Comparison of ENCODE assay signal across 12 cellular contexts in genomic region chr19:14407889-14408640, GRCh38. TPM values are rescaled to one million over a fixed set of nuclear protein-coding genes. Genes with fewer than 3 reads are reported as not detected.
A peak's percentile ranks its signal among the peaks of the same experiment; 100 is the strongest.
DNase-seq lines count a peak whose midpoint lies in the region; ATAC-seq and TF ChIP-seq lines count a peak whose summit lies in the region.
"Had no signal": no experiment of that assay in that cellular context is flagged by ENCODE, and none has a peak within 500 bp of the region (broad histone marks: within the 10 kb centered on the region; RNA-seq: fewer than 3 reads in every experiment).

No MANE protein-coding gene starts in this region.

- no peaks in the 10 kb centered on the region for H3K9me3 ChIP-seq in mammary epithelial cell (replicated peaks; ENCODE audit: insufficient read depth, low read length)
- H3K9me3 ChIP-seq in SJCRH30 (replicated peaks): no peaks in the 10 kb centered on the region

- H3K36me3 ChIP-seq in mammary epithelial cell (ENCODE audit: insufficient read depth, low read length): peaks cover 20% of the 10 kb centered on the region
- peaks cover 82% of the 10 kb centered on the region for H3K36me3 ChIP-seq in SJCRH30

- CTCF ChIA-PET in activated naive CD4-positive, alpha-beta T cell treated with anti-CD3 and anti-CD28 coated beads for 36 hours (lab: Charles Lee): interaction anchor here (8.9 kb wide), 1 partner anchor 46 kb away, joined by 100 read pairs; no protein-coding TSS in a partner anchor
- CTCF ChIA-PET in mammary epithelial cell (lab: Charles Lee; ENCODE audit: low non-redundant PET): interaction anchor here (0.7 kb wide), 1 partner anchor 1131 kb away, joined by 4 read pairs; no protein-coding TSS in a partner anchor

- H3K79me2 ChIP-seq in mammary epithelial cell (ENCODE audit: insufficient read depth, low read length): peaks cover 39% of the 10 kb centered on the region

- 85% methylated on average over 15 of the region's 21 CpGs for WGBS in mammary epithelial cell (ENCODE audit: low coverage, missing lambda C conversion rate)

- peaks cover 21% of the 10 kb centered on the region for H3K4me1 Mint-ChIP-seq in activated naive CD4-positive, alpha-beta T cell treated with anti-CD3 and anti-CD28 coated beads for 36 hours (ENCODE audit: low read depth)
- peaks cover 18% of the 10 kb centered on the region for H3K4me1 Mint-ChIP-seq in T-helper 1 cell treated with Interleukin-12 subunit alpha and Interleukin-12 subunit beta and Interleukin-4 antibody, amounts not matched to agents 30 μg/mL and 1 μg/mL, for 36 hours (ENCODE audit: low read depth)
- peaks cover 61% of the 10 kb centered on the region for H3K4me1 Mint-ChIP-seq in stimulated activated memory B cell treated with anti-CD40 and anti-IgM and Interleukin-4, amounts not matched to agents 10 μg/mL and 1 μg/mL and 100 μg/mL, for 72 hours

- peak; percentile 32 for ATAC-seq in stimulated activated memory B cell treated with anti-CD40 and anti-IgM and Interleukin-4, amounts not matched to agents 10 μg/mL and 1 μg/mL and 100 μg/mL, for 72 hours
- no peak for ATAC-seq in GM19452 (IDR thresholded peaks at IDR 0.05; ENCODE audit: unreplicated experiment)
- ATAC-seq: foreskin keratinocyte had no signal

- H3K4me1 ChIP-seq in mammary epithelial cell (ENCODE audit: insufficient read depth, low read length): peaks cover 4% of the 10 kb centered on the region
- peaks cover 3% of the 10 kb centered on the region; the same call in 1 of the 2 replicates for H3K4me1 ChIP-seq in SJCRH30
- H3K4me1 ChIP-seq: foreskin keratinocyte had no signal

- peak; percentile 34 for DNase-seq in activated naive CD4-positive, alpha-beta T cell treated with anti-CD3 and anti-CD28 coated beads for 36 hours
- DNase-seq in activated naive CD4-positive, alpha-beta T cell (lab: John Stamatoyannopoulos, UW): no peak
- DNase-seq in mammary epithelial cell (no peak), cerebellum (ENCODE audit: low spot score) (no peak), SJCRH30 (no peak)
- DNase-seq: foreskin keratinocyte, MV-4-11, NCI-H526 had no signal

- in situ Hi-C loops in mammary epithelial cell (cut with MboI; ENCODE audit: low sequenced_read_pairs in 2 of 2): loop anchor here in 1 of 2 donors (25.0 kb wide), 1 partner anchor 521 kb away; the partner anchor contains the start of gene NANOS3

- dilution Hi-C loops in mammary epithelial cell (cut with HindIII; ENCODE audit: low sequenced_read_pairs): no loop called here

- no peak overlapping the region for H3K9ac ChIP-seq in mammary epithelial cell (ENCODE audit: insufficient read depth, low read length)

- H3K27ac ChIP-seq in mammary epithelial cell (ENCODE audit: insufficient read depth, low read depth, low read length): no peak overlapping the region
- no peak overlapping the region for H3K27ac ChIP-seq in SJCRH30
- H3K27ac ChIP-seq: foreskin keratinocyte had no signal

- TSS peak; percentile 51 for BruUV-seq in mammary epithelial cell (replicated peaks; lab: Mats Ljungman, UMichigan)

- H3K27ac Mint-ChIP-seq in activated naive CD4-positive, alpha-beta T cell treated with anti-CD3 and anti-CD28 coated beads for 36 hours: peak overlapping the region; percentile 83
- H3K27ac Mint-ChIP-seq in T-helper 1 cell treated with Interleukin-12 subunit alpha and Interleukin-12 subunit beta and Interleukin-4 antibody, amounts not matched to agents 30 μg/mL and 1 μg/mL, for 36 hours: peak overlapping the region; percentile 52
- peak overlapping the region; percentile 74 for H3K27ac Mint-ChIP-seq in stimulated activated memory B cell treated with anti-CD40 and anti-IgM and Interleukin-4, amounts not matched to agents 10 μg/mL and 1 μg/mL and 100 μg/mL, for 72 hours

- no peak overlapping the region for H2AFZ ChIP-seq in mammary epithelial cell (ENCODE audit: low read depth, low read length)

- H3K4me3 ChIP-seq in mammary epithelial cell (replicated peaks in 1 of 3; ENCODE audit: insufficient read depth in 1 of 3, low read depth in 2 of 3, low read length in 3 of 3) (no peak overlapping the region), SJCRH30 (no peak overlapping the region)
- H3K4me3 ChIP-seq: coronary artery had no signal

- intact Hi-C loops in activated naive CD4-positive, alpha-beta T cell treated with anti-CD3 and anti-CD28 coated beads for 36 hours (cut with micrococcal nuclease): no loop called here
- intact Hi-C loops in mammary epithelial cell (cut with micrococcal nuclease): loop anchor here (2.0 kb wide), 3 partner anchors 27 to 191 kb away; partner anchors contain the start of gene ADGRE5

- peak overlapping the region; percentile 30 for H3K4me3 Mint-ChIP-seq in activated naive CD4-positive, alpha-beta T cell treated with anti-CD3 and anti-CD28 coated beads for 36 hours
- H3K4me3 Mint-ChIP-seq in T-helper 1 cell treated with Interleukin-12 subunit alpha and Interleukin-12 subunit beta and Interleukin-4 antibody, amounts not matched to agents 30 μg/mL and 1 μg/mL, for 36 hours: no peak overlapping the region
- no peak overlapping the region for H3K4me3 Mint-ChIP-seq in stimulated activated memory B cell treated with anti-CD40 and anti-IgM and Interleukin-4, amounts not matched to agents 10 μg/mL and 1 μg/mL and 100 μg/mL, for 72 hours

- no peak for TF ChIP-seq CTCF in mammary epithelial cell (conservative IDR thresholded peaks at IDR 0.05 in 1 of 2, IDR thresholded peaks at IDR 0.05 in 1 of 2; ENCODE audit: extremely low read depth in 1 of 2, insufficient read depth in 1 of 2, low read depth in 1 of 2, low read length in 2 of 2)

- H3K27me3 Mint-ChIP-seq in activated naive CD4-positive, alpha-beta T cell treated with anti-CD3 and anti-CD28 coated beads for 36 hours (ENCODE audit: low read depth): no peaks in the 10 kb centered on the region
- no peaks in the 10 kb centered on the region for H3K27me3 Mint-ChIP-seq in T-helper 1 cell treated with Interleukin-12 subunit alpha and Interleukin-12 subunit beta and Interleukin-4 antibody, amounts not matched to agents 30 μg/mL and 1 μg/mL, for 36 hours (ENCODE audit: low read depth)
- H3K27me3 Mint-ChIP-seq in stimulated activated memory B cell treated with anti-CD40 and anti-IgM and Interleukin-4, amounts not matched to agents 10 μg/mL and 1 μg/mL and 100 μg/mL, for 72 hours: no peaks in the 10 kb centered on the region

- H3K4me2 ChIP-seq in mammary epithelial cell (ENCODE audit: insufficient read depth, low read depth, low read length): no peak overlapping the region

- H4K20me1 ChIP-seq in mammary epithelial cell (ENCODE audit: insufficient read depth, low read length): no peaks in the 10 kb centered on the region

- no peaks in the 10 kb centered on the region for H3K27me3 ChIP-seq in mammary epithelial cell (ENCODE audit: insufficient read depth, low read length)
- no peaks in the 10 kb centered on the region for H3K27me3 ChIP-seq in SJCRH30
- H3K27me3 ChIP-seq: foreskin keratinocyte had no signal

- H3K9me3 Mint-ChIP-seq in activated naive CD4-positive, alpha-beta T cell treated with anti-CD3 and anti-CD28 coated beads for 36 hours: peaks cover 1% of the 10 kb centered on the region
- H3K9me3 Mint-ChIP-seq in T-helper 1 cell treated with Interleukin-12 subunit alpha and Interleukin-12 subunit beta and Interleukin-4 antibody, amounts not matched to agents 30 μg/mL and 1 μg/mL, for 36 hours: no peaks in the 10 kb centered on the region
- H3K9me3 Mint-ChIP-seq in stimulated activated memory B cell treated with anti-CD40 and anti-IgM and Interleukin-4, amounts not matched to agents 10 μg/mL and 1 μg/mL and 100 μg/mL, for 72 hours: no peaks in the 10 kb centered on the region

- peaks cover 72% of the 10 kb centered on the region for H3K36me3 Mint-ChIP-seq in activated naive CD4-positive, alpha-beta T cell treated with anti-CD3 and anti-CD28 coated beads for 36 hours (ENCODE audit: low read depth)
- peaks cover 57% of the 10 kb centered on the region for H3K36me3 Mint-ChIP-seq in T-helper 1 cell treated with Interleukin-12 subunit alpha and Interleukin-12 subunit beta and Interleukin-4 antibody, amounts not matched to agents 30 μg/mL and 1 μg/mL, for 36 hours (ENCODE audit: low read depth)
- peaks cover 89% of the 10 kb centered on the region for H3K36me3 Mint-ChIP-seq in stimulated activated memory B cell treated with anti-CD40 and anti-IgM and Interleukin-4, amounts not matched to agents 10 μg/mL and 1 μg/mL and 100 μg/mL, for 72 hours

RNA-seq across cellular contexts. Expression of gene DDX39A, which starts 11.1 kb away (rescaled TPM):
- total RNA-seq in activated naive CD4-positive, alpha-beta T cell treated with anti-CD3 and anti-CD28 coated beads for 36 hours: 100 to 1,000 TPM; 219 to 227 TPM
- 10 to 100 TPM; 34.0 to 74.4 TPM for total RNA-seq in mammary epithelial cell
- polyA plus RNA-seq in mammary epithelial cell: 108 TPM
- polyA minus RNA-seq in mammary epithelial cell: 67.1 TPM
- 26.7 TPM for total RNA-seq in cerebellum
- 180 and 188 TPM in 2 replicates for total RNA-seq in SJCRH30 (2014; rRNA removed; shearing (Covaris generic))

RNA-seq across cellular contexts. Expression of gene PKN1, which starts 25.0 kb away (rescaled TPM):
- total RNA-seq in activated naive CD4-positive, alpha-beta T cell treated with anti-CD3 and anti-CD28 coated beads for 36 hours: 100 to 1,000 TPM; 159 to 164 TPM
- total RNA-seq in mammary epithelial cell: 10 to 100 TPM; 26.3 to 43.3 TPM
- polyA plus RNA-seq in mammary epithelial cell: 8.3 TPM
- polyA minus RNA-seq in mammary epithelial cell: 14.9 TPM
- 38.7 TPM for total RNA-seq in cerebellum
- 63.5 and 66.2 TPM in 2 replicates for total RNA-seq in SJCRH30 (2014; rRNA removed; shearing (Covaris generic))

RNA-seq across cellular contexts. Expression of gene ADGRE5, which starts 26.8 kb away (rescaled TPM):
- 100 to 1,000 TPM; 173 to 187 TPM for total RNA-seq in activated naive CD4-positive, alpha-beta T cell treated with anti-CD3 and anti-CD28 coated beads for 36 hours
- total RNA-seq in mammary epithelial cell (10 to 100 TPM; 19.3 to 35.4 TPM), cerebellum (1.9 TPM)
- 17.5 TPM for polyA plus RNA-seq in mammary epithelial cell
- polyA minus RNA-seq in mammary epithelial cell: 26.7 TPM
- 20.4 and 22.6 TPM in 2 replicates for total RNA-seq in SJCRH30 (2014; rRNA removed; shearing (Covaris generic))
